Comparison of ENCODE assay signal across 10 cellular contexts in genomic region chr7:95871078-95871848, GRCh38.
DNase-seq lines count a peak whose midpoint lies in the region; ATAC-seq and TF ChIP-seq lines count a peak whose summit lies in the region.
"Had no signal": no experiment of that assay in that cellular context is flagged by ENCODE, and none has a peak within 500 bp of the region (broad histone marks: within the 10 kb centered on the region; RNA-seq: fewer than 3 reads in every experiment).

No MANE protein-coding gene starts in this region.

- H3K4me3 ChIP-seq in Peyer's patch (no peak overlapping the region), esophagus muscularis mucosa (no peak overlapping the region)
- H3K4me3 ChIP-seq: SJSA1 had no signal

- H3K27ac ChIP-seq in Peyer's patch (no peak overlapping the region), esophagus muscularis mucosa (replicated peaks in 1 of 4) (no peak overlapping the region)
- H3K27ac ChIP-seq: SJSA1 had no signal

- no peak for TF ChIP-seq POLR2A in Peyer's patch (IDR thresholded peaks at IDR 0.05)
- no peak for TF ChIP-seq POLR2A in esophagus muscularis mucosa (IDR thresholded peaks at IDR 0.05; ENCODE audit: low read depth)

- H3K4me3 Mint-ChIP-seq in neural crest cell, result no peak overlapping the region
- H3K4me3 Mint-ChIP-seq: naive thymus-derived CD8-positive, alpha-beta T cell had no signal

- H3K36me3 ChIP-seq in Peyer's patch (no peaks in the 10 kb centered on the region), esophagus muscularis mucosa (peaks cover 0 to 12% (median 3%) of the 10 kb centered on the region in 4 donors)
- H3K36me3 ChIP-seq: SJSA1 had no signal

- intact Hi-C loops in esophagus muscularis mucosa (cut with DNase I), result loop anchor here (2.0 to 10.0 kb wide), 2 partner anchors 148 to 356 kb away; no protein-coding TSS in a partner anchor

- peaks cover 4% of the 10 kb centered on the region for H3K4me1 Mint-ChIP-seq in neural crest cell
- H3K4me1 Mint-ChIP-seq: naive thymus-derived CD8-positive, alpha-beta T cell had no signal

- DNase-seq in COLO829 (ENCODE audit: low spot score), result peak; percentile 80
- no peak for DNase-seq in Peyer's patch
- no peak for DNase-seq in esophagus muscularis mucosa (ENCODE audit: extremely low spot score)
- peak; percentile 42 for DNase-seq in neural crest cell (ENCODE audit: low read depth, low spot score)
- no peak for DNase-seq in KG1 (lab: John Stamatoyannopoulos, UW)

- ATAC-seq in GM19043 (IDR thresholded peaks at IDR 0.05; ENCODE audit: low read depth, unreplicated experiment) (peak; percentile 48), HG02840 (IDR thresholded peaks at IDR 0.05; ENCODE audit: low FRiP score, unreplicated experiment) (no peak)
- ATAC-seq: naive thymus-derived CD8-positive, alpha-beta T cell had no signal

- H3K27me3 ChIP-seq in Peyer's patch (no peaks in the 10 kb centered on the region), esophagus muscularis mucosa (no peaks in the 10 kb centered on the region)
- H3K27me3 ChIP-seq: SJSA1 had no signal

- H3K9me3 Mint-ChIP-seq in neural crest cell, result no peaks in the 10 kb centered on the region

- no peaks in the 10 kb centered on the region for H3K4me1 ChIP-seq in Peyer's patch
- H3K4me1 ChIP-seq in esophagus muscularis mucosa, result peaks cover 0 to 12% (median 8%) of the 10 kb centered on the region in 4 donors

- peaks cover 2% of the 10 kb centered on the region for H3K27me3 Mint-ChIP-seq in neural crest cell (ENCODE audit: low read depth)

- H3K9me3 ChIP-seq in Peyer's patch (no peaks in the 10 kb centered on the region), esophagus muscularis mucosa (no peaks in the 10 kb centered on the region)
- H3K9me3 ChIP-seq: SJSA1 had no signal

- 21% methylated on average over 6 of the region's 6 CpGs for WGBS in esophagus muscularis mucosa

- no peak overlapping the region for H3K27ac Mint-ChIP-seq in neural crest cell (ENCODE audit: unreplicated experiment)
- H3K27ac Mint-ChIP-seq: naive thymus-derived CD8-positive, alpha-beta T cell had no signal

- TF ChIP-seq CTCF in LNCAP (IDR thresholded peaks at IDR 0.05) (peak; percentile 70), Peyer's patch (IDR thresholded peaks at IDR 0.05) (peak in 5 of 6 experiments; percentile 9 to 44 (median 37)), esophagus muscularis mucosa (IDR thresholded peaks at IDR 0.05) (peak; percentile 55 to 64 (median 56)), neural crest cell (conservative IDR thresholded peaks at IDR 0.05) (peak; percentile 82)

- TF ChIP-seq EP300 in esophagus muscularis mucosa (IDR thresholded peaks at IDR 0.05), result no peak

- H3K36me3 Mint-ChIP-seq in neural crest cell (ENCODE audit: low read depth), result no peaks in the 10 kb centered on the region
- H3K36me3 Mint-ChIP-seq: naive thymus-derived CD8-positive, alpha-beta T cell had no signal

Comparison
In these comparisons a context has a peak if more than half of its experiments do, and no peak if none do; other contexts are left out.
1. DNase-seq: peak in COLO829 (single experiment) and neural crest cell (single experiment); none in Peyer's patch (0 of 3), esophagus muscularis mucosa (single experiment) and KG1 (single experiment).
2. Peak in every context shown above with its lines, with median percentiles within 50 percentile points of each other: CTCF ChIP-seq.